Comparison of ENCODE assay signal across 8 cellular contexts in genomic region chr10:12097361-12097760, GRCh38. TPM values are rescaled to one million over a fixed set of nuclear protein-coding genes. Genes with fewer than 3 reads are reported as not detected.
DNase-seq lines count a peak whose midpoint lies in the region; ATAC-seq, FAIRE-seq and TF ChIP-seq lines count a peak whose summit lies in the region.
"Not testable (repeated sequence)": the region's sequence is repeated elsewhere in the genome, so short reads cannot be mapped to it uniquely, and the experiment has no call there.

No MANE protein-coding gene starts in this region.

- H3K27me3 Mint-ChIP-seq in T-helper 17 cell; dendritic cell treated with granulocyte-macrophage colony-stimulating factor and Interleukin-4, amounts not matched to agents 40 ng/mL and 50 ng/mL, for 4 days: not testable (repeated sequence)

- not testable (repeated sequence) for H3K9ac ChIP-seq in HCT116 (ENCODE audit: low read length); PC-3 (ENCODE audit: low read length)

- peak overlapping the region; percentile 21 for H3K27ac Mint-ChIP-seq in T-helper 17 cell
- H3K27ac Mint-ChIP-seq in dendritic cell treated with granulocyte-macrophage colony-stimulating factor and Interleukin-4, amounts not matched to agents 40 ng/mL and 50 ng/mL, for 4 days: peak overlapping the region; percentile 41

- not testable (repeated sequence) for H3K79me2 ChIP-seq in HCT116 (ENCODE audit: insufficient read depth, low read length); PC-3 (ENCODE audit: low read length)

- RAD21 ChIA-PET in HCT116 (lab: Charles Lee; ENCODE audit: low non-redundant PET in 1 of 2, low total read pairs in 2 of 2, uncharacterized antibody in 2 of 2, unreplicated experiment in 2 of 2): not testable (repeated sequence)

- TF ChIP-seq RAD21 in A549 (conservative IDR thresholded peaks at IDR 0.05 in 1 of 2, IDR thresholded peaks at IDR 0.05 in 1 of 2); HCT116 (IDR thresholded peaks at IDR 0.05; ENCODE audit: low read depth): not testable (repeated sequence)

- not testable (repeated sequence) for H3K4me1 ChIP-seq in A549; HCT116 (ENCODE audit: control insufficient read depth in 1 of 2, insufficient read depth in 2 of 2, low read length in 2 of 2); spleen; transverse colon
- H3K4me1 ChIP-seq in PC-3 (ENCODE audit: insufficient read depth, low read length): peaks cover 11% of the 10 kb centered on the region

- in situ Hi-C loops in transverse colon (cut with MboI; ENCODE audit: low pct_ligation_motif_present in 1 of 4, low pct_unique_long_range_greater_than_20kb in 1 of 4, low sequenced_read_pairs in 3 of 4): not testable (repeated sequence)

- not testable (repeated sequence) for H3K4me3 ChIP-seq in A549; HCT116 (replicated peaks in 1 of 2; ENCODE audit: low read depth in 1 of 2, low read length in 2 of 2); PC-3 (ENCODE audit: low read length); spleen; transverse colon

- WGBS in A549 (ENCODE audit: missing lambda C conversion rate): 88% methylated on average over 9 of the region's 9 CpGs
- WGBS in spleen, 5 donors: 93 to 98% (median 94%) methylated on average over 9 of the region's 9 CpGs
- 72 to 78% methylated on average over 5 to 9 of the region's 9 CpGs for WGBS in transverse colon (ENCODE audit: low coverage in 1 of 2), 2 donors

- H3F3A ChIP-seq in PC-3 (ENCODE audit: low read length, unreplicated experiment): not testable (repeated sequence)

- H3K27me3 ChIP-seq in HCT116 (ENCODE audit: insufficient read depth, low read length); PC-3 (ENCODE audit: low read length); spleen (replicated peaks in 1 of 7); transverse colon: not testable (repeated sequence)

- H3K4me1 Mint-ChIP-seq in T-helper 17 cell: not testable (repeated sequence)
- H3K4me1 Mint-ChIP-seq in dendritic cell treated with granulocyte-macrophage colony-stimulating factor and Interleukin-4, amounts not matched to agents 40 ng/mL and 50 ng/mL, for 4 days (ENCODE audit: low read depth): peaks cover 28% of the 10 kb centered on the region

- POLR2A ChIA-PET in A549 (lab: Yijun Ruan, JAX); HCT116 (lab: Charles Lee); PC-3 (lab: Charles Lee; ENCODE audit: unreplicated experiment): not testable (repeated sequence)

- H3K36me3 ChIP-seq in HCT116 (ENCODE audit: control insufficient read depth in 1 of 2, insufficient read depth in 2 of 2, low read length in 2 of 2); PC-3 (ENCODE audit: low read depth, low read length): not testable (repeated sequence)
- H3K36me3 ChIP-seq in spleen (peaks cover 0 to 98% (median 64%) of the 10 kb centered on the region in 6 donors), transverse colon (peaks cover 0 to 38% (median 11%) of the 10 kb centered on the region in 4 donors)

- not testable (repeated sequence) for H3K9me3 Mint-ChIP-seq in dendritic cell treated with granulocyte-macrophage colony-stimulating factor and Interleukin-4, amounts not matched to agents 40 ng/mL and 50 ng/mL, for 4 days

- not testable (repeated sequence) for TF ChIP-seq POLR2A in A549 (IDR thresholded peaks at IDR 0.05; ENCODE audit: low read length); HCT116 (IDR thresholded peaks at IDR 0.05; ENCODE audit: borderline replicate concordance, extremely low read depth, insufficient read depth, insufficient read length); spleen (IDR thresholded peaks at IDR 0.05); transverse colon (IDR thresholded peaks at IDR 0.05)

- not testable (repeated sequence) for H3K9me2 ChIP-seq in HCT116 (ENCODE audit: insufficient read depth); PC-3 (replicated peaks; ENCODE audit: low read length)

- not testable (repeated sequence) for FAIRE-seq in A549 (lab: Jason Lieb, UNC)

- not testable (repeated sequence) for H3K4me3 Mint-ChIP-seq in T-helper 17 cell; dendritic cell treated with granulocyte-macrophage colony-stimulating factor and Interleukin-4, amounts not matched to agents 40 ng/mL and 50 ng/mL, for 4 days

- intact Hi-C loops in HCT116 (cut with micrococcal nuclease); PC-3 (cut with micrococcal nuclease); dendritic cell treated with granulocyte-macrophage colony-stimulating factor and Interleukin-4, amounts not matched to agents 40 ng/mL and 50 ng/mL, for 4 days (cut with micrococcal nuclease); left colon (cut with DNase I, micrococcal nuclease); spleen (cut with DNase I; ENCODE audit: low total_unique reads); transverse colon (cut with DNase I; ENCODE audit: low total_unique reads): not testable (repeated sequence)

- not testable (repeated sequence) for BruUV-seq in HCT116 (replicated peaks; lab: Mats Ljungman, UMichigan); PC-3 (replicated peaks; lab: Mats Ljungman, UMichigan)

- not testable (repeated sequence) for H3K36me3 Mint-ChIP-seq in T-helper 17 cell (ENCODE audit: low read depth)
- peaks cover 65% of the 10 kb centered on the region for H3K36me3 Mint-ChIP-seq in dendritic cell treated with granulocyte-macrophage colony-stimulating factor and Interleukin-4, amounts not matched to agents 40 ng/mL and 50 ng/mL, for 4 days (ENCODE audit: low read depth)

- peak overlapping the region; percentile 8; the same call in 1 of the 3 replicates for H3K4me2 ChIP-seq in A549
- peak overlapping the region; percentile 48 for H3K4me2 ChIP-seq in HCT116 (ENCODE audit: low read length)
- not testable (repeated sequence) for H3K4me2 ChIP-seq in PC-3 (ENCODE audit: low read length)

- TF ChIP-seq CTCF in A549 (IDR thresholded peaks at IDR 0.05); HCT116 (IDR thresholded peaks at IDR 0.05 in 2 of 3, conservative IDR thresholded peaks at IDR 0.05 in 1 of 3; ENCODE audit: borderline replicate concordance in 1 of 3, insufficient read depth in 1 of 3, low read depth in 2 of 3, low read length in 2 of 3); PC-3 (conservative IDR thresholded peaks at IDR 0.05; ENCODE audit: low read depth, low read length); spleen (IDR thresholded peaks at IDR 0.05 in 8 of 11, conservative IDR thresholded peaks at IDR 0.05 in 3 of 11); transverse colon (IDR thresholded peaks at IDR 0.05): not testable (repeated sequence)

- H3K27ac ChIP-seq in A549 (peak overlapping the region in 1 of 2 experiments; percentile 43; a peak in 2 of 6 replicates), PC-3 (ENCODE audit: low read length) (peak overlapping the region; percentile 25; the same call in 1 of the 2 replicates), transverse colon (peak overlapping the region in 3 of 4 donors; percentile 0 to 32 (median 5))
- H3K27ac ChIP-seq in HCT116 (ENCODE audit: low read depth, low read length); spleen: not testable (repeated sequence)

- H4K20me1 ChIP-seq in HCT116 (ENCODE audit: insufficient read depth); PC-3 (ENCODE audit: low read length): not testable (repeated sequence)

- not testable (repeated sequence) for TF ChIP-seq EP300 in A549 (IDR thresholded peaks at IDR 0.05); transverse colon (IDR thresholded peaks at IDR 0.05; ENCODE audit: low read depth)

- not testable (repeated sequence) for H2AFZ ChIP-seq in HCT116 (ENCODE audit: low read depth, low read length, poor library complexity, severe bottlenecking); PC-3 (ENCODE audit: low read length)

- H3K9me3 ChIP-seq in A549; HCT116 (ENCODE audit: control insufficient read depth in 1 of 2, insufficient read depth in 1 of 2, low read depth in 1 of 2, low read length in 2 of 2); PC-3 (ENCODE audit: low read length); T-helper 17 cell (ENCODE audit: control insufficient read depth, low read length, poor library complexity, severe bottlenecking); spleen; transverse colon: not testable (repeated sequence)

- CTCF ChIA-PET in A549 (lab: Yijun Ruan, JAX); HCT116 (lab: Charles Lee); PC-3 (lab: Charles Lee): not testable (repeated sequence)

- ATAC-seq in A549, HCT116, PC-3, T-helper 17 cell: not testable (repeated sequence)
- peak; percentile 49 for ATAC-seq in left colon

- DNase-seq in A549 (ENCODE audit: low read depth in 1 of 2, low spot score in 1 of 2); HCT116 (ENCODE audit: low read depth, low spot score); PC-3; T-helper 17 cell; left colon; transverse colon: not testable (repeated sequence)
- DNase-seq in spleen: peak; percentile 4

RNA-seq across cellular contexts. Expression of gene DHTKD1, which starts 28.6 kb away (rescaled TPM):
- polyA plus RNA-seq in A549 (2011; rRNA removed): 21.2 and 23.0 TPM in 2 replicates
- 11.4 and 16.0 TPM in 2 replicates for polyA plus RNA-seq in A549 (2012; cell fraction: cytosol; rRNA removed)
- polyA plus RNA-seq in A549 (2012; cell fraction: nucleus; rRNA removed): 7.6 and 18.4 TPM in 2 replicates
- 10.3 to 11.9 TPM (median 11.1 TPM) in 3 replicates for polyA plus RNA-seq in A549 (2017; fragmentation: RNase III; extraction: RNeasy Plus Mini Kit Qiagen cat#74134 plus additional on column Dnase treatment)
- polyA minus RNA-seq in A549 (2011; rRNA and poly(A)+ RNA removed): 59.9 and 84.6 TPM in 2 replicates
- 20.6 TPM for total RNA-seq in HCT116 (2021; ENCODE audit: unreplicated experiment)
- 10.2 and 11.0 TPM in 2 replicates for polyA plus RNA-seq in HCT116 (2012)
- 8.1 and 18.7 TPM in 2 replicates for total RNA-seq in PC-3 (2014; rRNA removed)
- total RNA-seq in T-helper 17 cell: 10 to 100 TPM in 1 of 2 donors, 1 to 10 TPM in 1; 8.9 to 10.3 TPM
- 10 to 100 TPM; 32.6 to 34.6 TPM for total RNA-seq in left colon
- total RNA-seq in spleen: 10 to 100 TPM; 21.5 to 36.6 (median 29.6) TPM
- polyA plus RNA-seq in spleen: 1 to 10 TPM; 7.4 to 8.6 (median 8.0) TPM
- total RNA-seq in transverse colon: 10 to 100 TPM in 2 of 4 donors, 1 to 10 TPM in 2; 7.0 to 29.5 (median 13.0) TPM

RNA-seq across cellular contexts. Expression of gene SEC61A2, which starts 32.1 kb away (rescaled TPM):
- polyA plus RNA-seq in A549 (2011; rRNA removed): 17.8 and 23.2 TPM in 2 replicates
- 8.0 and 9.6 TPM in 2 replicates for polyA plus RNA-seq in A549 (2012; cell fraction: cytosol; rRNA removed)
- 15.9 and 34.6 TPM in 2 replicates for polyA plus RNA-seq in A549 (2012; cell fraction: nucleus; rRNA removed)
- polyA plus RNA-seq in A549 (2017; fragmentation: RNase III; extraction: RNeasy Plus Mini Kit Qiagen cat#74134 plus additional on column Dnase treatment): 16.5 to 17.5 TPM (median 17.3 TPM) in 3 replicates
- 9.5 and 10.3 TPM in 2 replicates for polyA minus RNA-seq in A549 (2011; rRNA and poly(A)+ RNA removed)
- total RNA-seq in HCT116 (2021; ENCODE audit: unreplicated experiment): 10.0 TPM
- polyA plus RNA-seq in HCT116 (2012): 2.5 and 4.7 TPM in 2 replicates
- 2.2 and 5.5 TPM in 2 replicates for total RNA-seq in PC-3 (2014; rRNA removed)
- 10 to 100 TPM; 17.2 to 18.9 TPM for total RNA-seq in T-helper 17 cell
- 1 to 10 TPM; 5.7 to 5.8 TPM for total RNA-seq in left colon
- 10 to 100 TPM in 2 of 7 donors, 1 to 10 TPM in 5; 7.2 to 14.6 (median 8.4) TPM for total RNA-seq in spleen
- polyA plus RNA-seq in spleen: 1 to 10 TPM; 2.7 to 4.1 (median 3.1) TPM
- total RNA-seq in transverse colon: 10 to 100 TPM in 1 of 4 donors, 1 to 10 TPM in 3; 1.5 to 15.1 (median 7.6) TPM

RNA-seq across cellular contexts. Expression of gene UPF2, which starts 54.8 kb away (rescaled TPM):
- polyA plus RNA-seq in A549 (2011; rRNA removed) (17.0 and 21.6 TPM in 2 replicates), A549 (2017; fragmentation: RNase III; extraction: RNeasy Plus Mini Kit Qiagen cat#74134 plus additional on column Dnase treatment) (16.5 to 18.5 TPM (median 17.3 TPM) in 3 replicates), spleen (10 to 100 TPM; 11.5 to 12.0 (median 11.7) TPM)
- polyA plus RNA-seq in A549 (2012; cell fraction: cytosol; rRNA removed): 4.0 and 4.2 TPM in 2 replicates
- polyA plus RNA-seq in A549 (2012; cell fraction: nucleus; rRNA removed): 3.3 and 4.9 TPM in 2 replicates
- polyA minus RNA-seq in A549 (2011; rRNA and poly(A)+ RNA removed): 8.9 and 9.3 TPM in 2 replicates
- total RNA-seq in HCT116 (2021; ENCODE audit: unreplicated experiment) (27.3 TPM), PC-3 (2014; rRNA removed) (10.4 and 12.0 TPM in 2 replicates), T-helper 17 cell (10 to 100 TPM; 21.5 to 24.7 TPM), left colon (10 to 100 TPM; 18.7 to 18.9 TPM), spleen (10 to 100 TPM; 25.8 to 34.9 (median 28.3) TPM), transverse colon (10 to 100 TPM; 16.5 to 28.6 (median 23.1) TPM)
- polyA plus RNA-seq in HCT116 (2012): 9.7 and 12.2 TPM in 2 replicates
